Comparison of ENCODE assay signal across 24 cellular contexts in the genomic region with DNA sequence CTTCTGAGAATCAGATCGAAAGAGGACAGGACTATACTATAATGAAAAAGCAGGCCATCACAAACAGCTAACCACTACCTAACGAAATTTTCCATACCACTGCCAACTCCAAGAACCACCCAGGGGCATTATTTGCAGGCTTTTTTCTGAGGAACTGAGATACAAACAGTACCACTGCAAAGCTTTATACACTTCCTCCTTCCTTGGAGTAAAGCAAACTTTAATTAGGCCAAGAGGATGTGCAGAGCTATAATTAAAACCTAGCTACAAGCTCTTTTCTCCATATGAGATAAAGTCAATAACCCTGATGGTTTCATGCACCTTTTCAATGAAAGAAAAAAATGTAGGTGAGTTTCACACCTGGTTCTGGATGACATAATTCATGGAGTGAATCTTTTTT.
DNase-seq lines count a peak whose midpoint lies in the region; ATAC-seq and TF ChIP-seq lines count a peak whose summit lies in the region.
"Had no signal": no experiment of that assay in that cellular context is flagged by ENCODE, and none has a peak within 500 bp of the region (broad histone marks: within the 10 kb centered on the region; RNA-seq: fewer than 3 reads in every experiment).

No MANE protein-coding gene starts in this region.

- H3K27me3 Mint-ChIP-seq in IgD-negative memory B cell (no peaks in the 10 kb centered on the region), mesothelial cell of epicardium (ENCODE audit: low read depth) (no peaks in the 10 kb centered on the region)
- H3K27me3 Mint-ChIP-seq in stimulated activated naive B cell treated with anti-CD40 and anti-IgM and Interleukin-4, amounts not matched to agents 10 μg/mL and 1 μg/mL and 100 μg/mL, for 72 hours = no peaks in the 10 kb centered on the region
- H3K27me3 Mint-ChIP-seq: activated naive CD8-positive, alpha-beta T cell had no signal

- H3K9ac ChIP-seq in mammary epithelial cell (ENCODE audit: insufficient read depth, low read length) (no peak overlapping the region), OCI-LY3 (ENCODE audit: low read length) (no peak overlapping the region)
- H3K9ac ChIP-seq: KMS-11, parathyroid adenoma had no signal

- no TSS peak for BruUV-seq in mammary epithelial cell (replicated peaks; lab: Mats Ljungman, UMichigan)

- dilution Hi-C loops in mammary epithelial cell (cut with HindIII; ENCODE audit: low sequenced_read_pairs) = no loop called here

- 100% methylated on average over 2 of the region's 2 CpGs for WGBS in mammary epithelial cell (ENCODE audit: low coverage, missing lambda C conversion rate)

- DNase-seq in T47D (ENCODE audit: low read depth in 1 of 2, low spot score in 1 of 2) (peak; percentile 14 to 54), mammary epithelial cell (no peak), mesothelial cell of epicardium (ENCODE audit: low spot score in 2 of 2, unreplicated experiment in 2 of 2) (no peak), mucosa of descending colon (no peak)
- DNase-seq in stimulated activated naive B cell treated with anti-CD40 and anti-IgM and Interleukin-4, amounts not matched to agents 10 μg/mL and 1 μg/mL and 100 μg/mL, for 72 hours = no peak
- DNase-seq: Caco-2; effector memory CD4-positive, alpha-beta T cell; H9; kidney glomerular epithelial cell; mesenchymal stem cell; natural killer cell; NCI-H1092 treated with DMSO at 0.1 percent for 48 hours; NCI-H526 treated with DMSO at 0.1 percent for 48 hours; sigmoid colon; tibial artery had no signal

- no peak overlapping the region for H3K27ac ChIP-seq in mammary epithelial cell (ENCODE audit: insufficient read depth, low read depth, low read length)
- H3K27ac ChIP-seq in OCI-LY3 (ENCODE audit: low read length) = peak overlapping the region; percentile 4; the same call in 1 of the 2 replicates
- H3K27ac ChIP-seq: gastroesophageal sphincter, KMS-11, parathyroid adenoma, sigmoid colon had no signal

- H3K9me3 Mint-ChIP-seq in IgD-negative memory B cell (no peaks in the 10 kb centered on the region), mesothelial cell of epicardium (no peaks in the 10 kb centered on the region)
- no peaks in the 10 kb centered on the region for H3K9me3 Mint-ChIP-seq in stimulated activated naive B cell treated with anti-CD40 and anti-IgM and Interleukin-4, amounts not matched to agents 10 μg/mL and 1 μg/mL and 100 μg/mL, for 72 hours
- H3K9me3 Mint-ChIP-seq: H9, natural killer cell had no signal

- H3K4me3 Mint-ChIP-seq in IgD-negative memory B cell (peak overlapping the region in 2 of 4 donors; percentile 62 to 85), mesothelial cell of epicardium (no peak overlapping the region)
- peak overlapping the region; percentile 22 to 30 for H3K4me3 Mint-ChIP-seq in stimulated activated naive B cell treated with anti-CD40 and anti-IgM and Interleukin-4, amounts not matched to agents 10 μg/mL and 1 μg/mL and 100 μg/mL, for 72 hours
- H3K4me3 Mint-ChIP-seq: activated naive CD8-positive, alpha-beta T cell; H9; natural killer cell had no signal

- in situ Hi-C loops in T47D (cut with HindIII; ENCODE audit: low pct_unique_long_range_greater_than_20kb, low sequenced_read_pairs) = no loop called here
- in situ Hi-C loops in mammary epithelial cell (cut with MboI; ENCODE audit: low sequenced_read_pairs in 2 of 2) = no loop called here

- H3K4me3 ChIP-seq in mammary epithelial cell (replicated peaks in 1 of 3; ENCODE audit: insufficient read depth in 1 of 3, low read depth in 2 of 3, low read length in 3 of 3) (no peak overlapping the region), OCI-LY3 (ENCODE audit: low read length) (peak overlapping the region; percentile 55; the same call in 1 of the 2 replicates), mucosa of descending colon (no peak overlapping the region)
- H3K4me3 ChIP-seq: esophagus muscularis mucosa, gastroesophageal sphincter, sigmoid colon, tibial artery had no signal

- intact Hi-C loops in mammary epithelial cell (cut with micrococcal nuclease) = no loop called here
- intact Hi-C loops in mucosa of descending colon (cut with DNase I, micrococcal nuclease) = no loop called here

- peaks cover 3% of the 10 kb centered on the region for H3K36me3 ChIP-seq in mammary epithelial cell (ENCODE audit: insufficient read depth, low read length)
- peaks cover 29% of the 10 kb centered on the region for H3K36me3 ChIP-seq in OCI-LY3 (replicated peaks; ENCODE audit: low read depth, low read length)
- no peaks in the 10 kb centered on the region for H3K36me3 ChIP-seq in mucosa of descending colon (ENCODE audit: low read depth)

- TF ChIP-seq CTCF in mammary epithelial cell (conservative IDR thresholded peaks at IDR 0.05 in 1 of 2, IDR thresholded peaks at IDR 0.05 in 1 of 2; ENCODE audit: extremely low read depth in 1 of 2, insufficient read depth in 1 of 2, low read depth in 1 of 2, low read length in 2 of 2) = no peak
- no peak for TF ChIP-seq CTCF in OCI-LY3 (IDR thresholded peaks at IDR 0.05; ENCODE audit: low read depth, low read length)
- TF ChIP-seq CTCF in mesothelial cell of epicardium (IDR thresholded peaks at IDR 0.05; ENCODE audit: unreplicated experiment) = no peak
- no peak for TF ChIP-seq CTCF in mucosa of descending colon (IDR thresholded peaks at IDR 0.05)

- CTCF ChIA-PET in mammary epithelial cell (lab: Charles Lee; ENCODE audit: low non-redundant PET) = no interaction called here

- H3K4me1 Mint-ChIP-seq in IgD-negative memory B cell (peaks cover 56 to 80% (median 59%) of the 10 kb centered on the region in 3 donors), mesothelial cell of epicardium (peaks cover 11% of the 10 kb centered on the region)
- H3K4me1 Mint-ChIP-seq in stimulated activated naive B cell treated with anti-CD40 and anti-IgM and Interleukin-4, amounts not matched to agents 10 μg/mL and 1 μg/mL and 100 μg/mL, for 72 hours = peaks cover 46 to 79% of the 10 kb centered on the region in 2 donors

- H3K27me3 ChIP-seq in mammary epithelial cell (ENCODE audit: insufficient read depth, low read length) (no peaks in the 10 kb centered on the region), OCI-LY3 (ENCODE audit: low read depth, low read length) (no peaks in the 10 kb centered on the region)
- H3K27me3 ChIP-seq: esophagus muscularis mucosa, gastroesophageal sphincter, sigmoid colon, tibial artery had no signal

- peaks cover 21% of the 10 kb centered on the region for H3K79me2 ChIP-seq in mammary epithelial cell (ENCODE audit: insufficient read depth, low read length)
- H3K79me2 ChIP-seq in OCI-LY3 (ENCODE audit: low read length) = peaks cover 28% of the 10 kb centered on the region
- H3K79me2 ChIP-seq: parathyroid adenoma had no signal

- H4K20me1 ChIP-seq in mammary epithelial cell (ENCODE audit: insufficient read depth, low read length) (no peaks in the 10 kb centered on the region), OCI-LY3 (ENCODE audit: insufficient read depth, low read length) (peaks cover 41% of the 10 kb centered on the region)

- no peaks in the 10 kb centered on the region for H3K4me1 ChIP-seq in mammary epithelial cell (ENCODE audit: insufficient read depth, low read length)
- peaks cover 57% of the 10 kb centered on the region for H3K4me1 ChIP-seq in OCI-LY3 (ENCODE audit: low read length)
- H3K4me1 ChIP-seq in mucosa of descending colon (ENCODE audit: low read depth) = no peaks in the 10 kb centered on the region
- H3K4me1 ChIP-seq: Caco-2 had no signal

- H3K27ac Mint-ChIP-seq in IgD-negative memory B cell (peak overlapping the region; percentile 50 to 69 (median 67)), mesothelial cell of epicardium (no peak overlapping the region)
- peak overlapping the region; percentile 73 for H3K27ac Mint-ChIP-seq in stimulated activated naive B cell treated with anti-CD40 and anti-IgM and Interleukin-4, amounts not matched to agents 10 μg/mL and 1 μg/mL and 100 μg/mL, for 72 hours
- H3K27ac Mint-ChIP-seq: activated naive CD8-positive, alpha-beta T cell had no signal

- H2AFZ ChIP-seq in mammary epithelial cell (ENCODE audit: low read depth, low read length) = no peak overlapping the region
- no peak overlapping the region for H2AFZ ChIP-seq in OCI-LY3 (ENCODE audit: low read depth, low read length)
- H2AFZ ChIP-seq: parathyroid adenoma had no signal

- peak; percentile 80 to 81 for ATAC-seq in stimulated activated naive B cell treated with anti-CD40 and anti-IgM and Interleukin-4, amounts not matched to agents 10 μg/mL and 1 μg/mL and 100 μg/mL, for 72 hours (replicated peaks)
- ATAC-seq in GM21381 (IDR thresholded peaks at IDR 0.05; ENCODE audit: unreplicated experiment) (no peak), mucosa of descending colon (no peak)
- ATAC-seq: activated CD4-positive, CD25-positive, alpha-beta regulatory T cell treated with anti-CD3 and anti-CD28 coated beads, Interleukin-2, amount 50 U/mL, for 24 hours; gastroesophageal sphincter; natural killer cell had no signal

- no peak overlapping the region for H3K4me2 ChIP-seq in mammary epithelial cell (ENCODE audit: insufficient read depth, low read depth, low read length)
- H3K4me2 ChIP-seq in OCI-LY3 (ENCODE audit: low read length) = peak overlapping the region; percentile 88
- H3K4me2 ChIP-seq: KMS-11 had no signal

- H3K36me3 Mint-ChIP-seq in IgD-negative memory B cell (peaks cover 13% of the 10 kb centered on the region), mesothelial cell of epicardium (peaks cover 22% of the 10 kb centered on the region)
- peaks cover 30 to 51% of the 10 kb centered on the region in 2 donors for H3K36me3 Mint-ChIP-seq in stimulated activated naive B cell treated with anti-CD40 and anti-IgM and Interleukin-4, amounts not matched to agents 10 μg/mL and 1 μg/mL and 100 μg/mL, for 72 hours

- no peaks in the 10 kb centered on the region for H3K9me3 ChIP-seq in mammary epithelial cell (replicated peaks; ENCODE audit: insufficient read depth, low read length)
- no peaks in the 10 kb centered on the region for H3K9me3 ChIP-seq in OCI-LY3 (ENCODE audit: insufficient read depth, low read length)
- H3K9me3 ChIP-seq in mucosa of descending colon = no peaks in the 10 kb centered on the region
- H3K9me3 ChIP-seq: Caco-2, esophagus muscularis mucosa, gastroesophageal sphincter, sigmoid colon, tibial artery had no signal

Comparison
In these comparisons a context has a peak if more than half of its experiments do, and no peak if none do; other contexts are left out.
1. DNase-seq: peak in T47D (2 of 2); none in mammary epithelial cell (single experiment), stimulated activated naive B cell treated with anti-CD40 and anti-IgM and Interleukin-4, amounts not matched to agents 10 μg/mL and 1 μg/mL and 100 μg/mL, for 72 hours (single experiment), mesothelial cell of epicardium (0 of 2) and mucosa of descending colon (0 of 3).
2. ATAC-seq: peak in stimulated activated naive B cell treated with anti-CD40 and anti-IgM and Interleukin-4, amounts not matched to agents 10 μg/mL and 1 μg/mL and 100 μg/mL, for 72 hours (2 of 2); none in GM21381 (single experiment) and mucosa of descending colon (single experiment).